ENCODE assay signal across 10 cellular contexts in the genomic region with DNA sequence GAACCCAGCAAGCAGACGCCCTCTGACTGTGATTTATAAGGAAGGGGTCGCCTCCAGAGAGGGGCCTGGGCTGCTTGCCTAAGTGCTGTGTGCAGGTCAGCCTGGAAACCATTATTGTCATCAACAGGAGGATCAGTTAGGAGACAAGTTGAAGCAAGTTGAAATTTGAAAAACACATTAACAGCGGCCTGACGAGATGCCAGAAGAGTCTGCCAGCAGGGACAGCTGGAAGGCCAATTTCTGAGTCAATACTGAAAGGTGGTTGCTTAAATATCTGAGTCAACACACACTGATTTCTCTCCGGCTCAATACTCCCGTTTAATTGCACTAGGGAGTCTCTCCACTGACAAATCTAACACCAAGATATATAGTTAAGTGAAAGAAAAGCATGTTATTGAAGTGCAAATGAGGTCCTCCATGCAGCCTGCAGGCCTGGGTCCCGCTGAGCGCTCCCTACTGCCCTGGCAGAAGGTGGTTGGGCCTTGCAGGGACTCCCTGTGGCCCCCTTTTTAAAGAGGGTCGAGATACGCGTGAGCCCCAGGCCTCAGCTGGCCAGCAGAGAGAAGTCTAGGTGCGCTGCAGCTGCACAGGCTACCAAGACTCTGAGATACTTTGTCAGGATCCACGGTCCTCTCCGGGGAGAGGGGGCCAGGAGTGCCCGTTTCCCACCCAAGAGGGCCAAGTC.
DNase-seq lines count a peak whose midpoint lies in the region; ATAC-seq and FAIRE-seq lines count a peak whose summit lies in the region.
"Had no signal": no experiment of that assay in that cellular context is flagged by ENCODE, and none has a peak within 500 bp of the region (broad histone marks: within the 10 kb centered on the region; RNA-seq: fewer than 3 reads in every experiment).

No MANE protein-coding gene starts in this region.

- H3K4me1 ChIP-seq in adipocyte (ENCODE audit: control insufficient read depth, insufficient read depth, low read length): peaks cover 34% of the 10 kb centered on the region

- peak overlapping the region; percentile 27 for H3K4me3 ChIP-seq in adipocyte (ENCODE audit: low read length)
- H3K4me3 ChIP-seq: ovary had no signal

- peak overlapping the region; percentile 63 for H3K9ac ChIP-seq in adipocyte (ENCODE audit: low read length)

- ATAC-seq in GM19467 (IDR thresholded peaks at IDR 0.05; ENCODE audit: unreplicated experiment) (no peak), HG03095 (IDR thresholded peaks at IDR 0.05; ENCODE audit: unreplicated experiment) (no peak), GM18873 (IDR thresholded peaks at IDR 0.05; ENCODE audit: low FRiP score, unreplicated experiment) (no peak)

- no peaks in the 10 kb centered on the region for H3K9me3 ChIP-seq in adipocyte (ENCODE audit: control insufficient read depth, low read length)
- H3K9me3 ChIP-seq: ovary had no signal

- DNase-seq in AG08396 (ENCODE audit: low spot score) (peak; percentile 37), NCI-H1092 (lab: John Stamatoyannopoulos, UW) (peak; percentile 68), adipocyte (ENCODE audit: low read depth) (peak; percentile 33), GOT3 (lab: John Stamatoyannopoulos, UW) (no peak)

- H3K36me3 ChIP-seq in adipocyte (ENCODE audit: control insufficient read depth, insufficient read depth, low read length, severe bottlenecking): no peaks in the 10 kb centered on the region
- H3K36me3 ChIP-seq: ovary had no signal

- H3K27me3 ChIP-seq in adipocyte (replicated peaks; ENCODE audit: control insufficient read depth, insufficient read depth, low read length): no peaks in the 10 kb centered on the region
- H3K27me3 ChIP-seq: ovary had no signal

- FAIRE-seq in islet of Langerhans (lab: Jason Lieb, UNC): peak; percentile 86
- FAIRE-seq: TTC549 had no signal
